ENCODE assay signal across 19 cellular contexts in genomic region chr19:31071157-31071855, GRCh38.
DNase-seq lines count a peak whose midpoint lies in the region; ATAC-seq and TF ChIP-seq lines count a peak whose summit lies in the region.
"Had no signal": no experiment of that assay in that cellular context is flagged by ENCODE, and none has a peak within 500 bp of the region (broad histone marks: within the 10 kb centered on the region; RNA-seq: fewer than 3 reads in every experiment).

No MANE protein-coding gene starts in this region.

- H3K27me3 ChIP-seq in A673 (replicated peaks; ENCODE audit: insufficient read depth, low read depth, low read length, poor library complexity) (no peaks in the 10 kb centered on the region), osteoblast (ENCODE audit: insufficient read depth, low read length) (peaks cover 3% of the 10 kb centered on the region)
- H3K27me3 ChIP-seq: BLaER1, Peyer's patch had no signal

- H3K4me1 ChIP-seq in A673 (ENCODE audit: insufficient read depth, low read length, poor library complexity, severe bottlenecking) (peaks cover 82% of the 10 kb centered on the region), osteoblast (ENCODE audit: insufficient read depth, low read length) (peaks cover 27% of the 10 kb centered on the region)
- H3K4me1 ChIP-seq: BLaER1, Peyer's patch had no signal

- no peaks in the 10 kb centered on the region for H4K20me1 ChIP-seq in osteoblast (ENCODE audit: insufficient read depth, low read length)
- H4K20me1 ChIP-seq: BLaER1 had no signal

- peak overlapping the region; percentile 64 for H3K4me2 ChIP-seq in osteoblast (ENCODE audit: insufficient read depth, low read length)
- H3K4me2 ChIP-seq: BLaER1 had no signal

- intact Hi-C loops in A673 (cut with micrococcal nuclease; ENCODE audit: unreplicated experiment) = loop anchor here (5.0 kb wide), 2 partner anchors 76 to 151 kb away; no protein-coding TSS in a partner anchor
- intact Hi-C loops in left ventricle myocardium superior (cut with micrococcal nuclease) = no loop called here

- TF ChIP-seq CTCF in A673 (conservative IDR thresholded peaks at IDR 0.05; ENCODE audit: low read depth, low read length) = no peak
- TF ChIP-seq CTCF in osteoblast (IDR thresholded peaks at IDR 0.05; ENCODE audit: extremely low read depth, low read depth, low read length) = no peak

- H3K4me3 ChIP-seq in A673 (ENCODE audit: low read depth, low read length, poor library complexity, severe bottlenecking) = no peak overlapping the region
- peak overlapping the region; percentile 38 for H3K4me3 ChIP-seq in osteoblast (ENCODE audit: insufficient read depth, low read length)
- H3K4me3 ChIP-seq: BLaER1, Peyer's patch had no signal

- BruUV-seq in A673 (replicated peaks; lab: Mats Ljungman, UMichigan) = no TSS peak

- H3K36me3 ChIP-seq in A673 (ENCODE audit: insufficient read depth, low read length, poor library complexity, severe bottlenecking) (no peaks in the 10 kb centered on the region), osteoblast (ENCODE audit: insufficient read depth, low read length) (no peaks in the 10 kb centered on the region)
- H3K36me3 ChIP-seq: BLaER1, Peyer's patch had no signal

- no peak for ATAC-seq in HG03280 (IDR thresholded peaks at IDR 0.05; ENCODE audit: unreplicated experiment)
- no peak for ATAC-seq in left ventricle myocardium superior
- ATAC-seq: CD8-positive, alpha-beta T cell; HCT116 had no signal

- peak; percentile 78 for DNase-seq in A673 (ENCODE audit: low spot score)
- DNase-seq in SW480 (ENCODE audit: low spot score) = peak; percentile 33
- DNase-seq in kidney glomerular epithelial cell (lab: John Stamatoyannopoulos, UW) = peak; percentile 21
- DNase-seq in osteoblast (ENCODE audit: insufficient read length, low spot score, missing footprints) = peak; percentile 69
- DNase-seq in left ventricle myocardium superior = no peak
- no peak for DNase-seq in NCI-H1436 treated with DMSO at 0.1 percent for 48 hours (lab: John Stamatoyannopoulos, UW)
- DNase-seq in NCI-H748 treated with DMSO at 0.1 percent for 48 hours (lab: John Stamatoyannopoulos, UW) = no peak
- DNase-seq: CD8-positive, alpha-beta T cell; DMS79; KBM-7; NCI-H1417 treated with DMSO at 0.1 percent for 48 hours; NCI-H2029 treated with DMSO at 0.1 percent for 48 hours; NCI-H510A treated with DMSO at 0.1 percent for 48 hours; Peyer's patch; SHP77 had no signal

- no peaks in the 10 kb centered on the region for H3K79me2 ChIP-seq in osteoblast (ENCODE audit: insufficient read depth, low read length)

- H3K27ac ChIP-seq in A673 (ENCODE audit: low read depth, low read length, poor library complexity, severe bottlenecking) = peak overlapping the region; percentile 61
- H3K27ac ChIP-seq in osteoblast (ENCODE audit: low read depth, low read length) = peak overlapping the region; percentile 2
- H3K27ac ChIP-seq: 22Rv1, BLaER1, Peyer's patch had no signal

- POLR2A ChIA-PET in A673 (lab: Charles Lee; ENCODE audit: low non-redundant PET) = no interaction called here

- H3K9me3 ChIP-seq in A673 (ENCODE audit: low read depth, low read length, poor library complexity, severe bottlenecking) (no peaks in the 10 kb centered on the region), osteoblast (ENCODE audit: low read depth, low read length) (no peaks in the 10 kb centered on the region)
- H3K9me3 ChIP-seq: BLaER1, Peyer's patch had no signal

- H2AFZ ChIP-seq in osteoblast (ENCODE audit: low read length) = peak overlapping the region; percentile 59

- CTCF ChIA-PET in A673 (lab: Charles Lee) = interaction anchor here (0.6 kb wide), 1 partner anchor 54 kb away, joined by 4 read pairs; no protein-coding TSS in a partner anchor

Comparison
In these comparisons a context has a peak if more than half of its experiments do, and no peak if none do; other contexts are left out.
1. DNase-seq: peak in A673 (single experiment), SW480 (single experiment), kidney glomerular epithelial cell (single experiment) and osteoblast (single experiment); none in left ventricle myocardium superior (single experiment), NCI-H1436 treated with DMSO at 0.1 percent for 48 hours (single experiment) and NCI-H748 treated with DMSO at 0.1 percent for 48 hours (single experiment).